In genomic region chr5:109468737-109469420, GRCh38 we compare ENCODE assay signal across 8 cellular contexts. TPM values are rescaled to one million over a fixed set of nuclear protein-coding genes. Genes with fewer than 3 reads are reported as not detected.
DNase-seq lines count a peak whose midpoint lies in the region; ATAC-seq and TF ChIP-seq lines count a peak whose summit lies in the region.

No MANE protein-coding gene starts in this region.

- H3K36me3 ChIP-seq in lung (ENCODE audit: control insufficient read depth in 2 of 2, insufficient read depth in 2 of 2, low read length in 2 of 2): no peaks in the 10 kb centered on the region

- no peaks in the 10 kb centered on the region for H3K9me3 ChIP-seq in lung (ENCODE audit: control insufficient read depth in 2 of 2, insufficient read depth in 1 of 2, low read length in 1 of 2)

- DNase-seq in COR-L47 (lab: John Stamatoyannopoulos, UW) (peak; percentile 98), NCI-H748 (lab: John Stamatoyannopoulos, UW; ENCODE audit: unreplicated experiment) (peak; percentile 96), ecto neural progenitor cell (ENCODE audit: low spot score) (peak; percentile 61), lung (ENCODE audit: low spot score) (peak; percentile 96)
- DNase-seq in activated CD4-positive, alpha-beta T cell treated with anti-CD3 and anti-CD28 coated beads, Interleukin-2, amount 50 U/mL, for 4 hours: peak; percentile 42 to 43
- peak; percentile 25 for DNase-seq in stimulated activated CD8-positive, alpha-beta memory T cell treated with anti-CD3 and anti-CD28 coated beads, Interleukin-12 subunit alpha, Interleukin-12 subunit beta, amount 100 ng/mL, for 24 hours (ENCODE audit: extremely low read depth)

- H3K4me3 ChIP-seq in lung: no peak overlapping the region

- peak; percentile 95 for ATAC-seq in GM19467 (IDR thresholded peaks at IDR 0.05; ENCODE audit: unreplicated experiment)
- ATAC-seq in HG03565 (IDR thresholded peaks at IDR 0.05; ENCODE audit: unreplicated experiment): peak; percentile 96
- peak; percentile 96 for ATAC-seq in lung (ENCODE audit: insufficient read depth, low FRiP score)

- WGBS in lung, 2 donors: 34 to 39% methylated on average over 4 of the region's 4 CpGs

- TF ChIP-seq CTCF in lung (IDR thresholded peaks at IDR 0.05; ENCODE audit: control extremely low read depth, extremely low read depth): peak; percentile 79

- H3K27me3 ChIP-seq in lung (ENCODE audit: control insufficient read depth, insufficient read depth): no peaks in the 10 kb centered on the region

- H3K27ac ChIP-seq in lung (ENCODE audit: low read depth in 1 of 2, low read length in 1 of 2): no peak overlapping the region

- no peaks in the 10 kb centered on the region for H3K4me1 ChIP-seq in lung (ENCODE audit: control insufficient read depth in 2 of 2, insufficient read depth in 2 of 2, low read length in 2 of 2)

RNA-seq across cellular contexts. Expression of gene PJA2, which starts 59.1 kb away (rescaled TPM):
- total RNA-seq in lung: 100 to 1,000 TPM in 1 of 2 donors, 10 to 100 TPM in 1; 70.1 to 148 TPM
- 10 to 100 TPM; 17.5 to 52.5 TPM for polyA plus RNA-seq in lung

Comparison
In these comparisons a context has a peak if more than half of its experiments do, and no peak if none do; other contexts are left out.
1. DNase-seq: peak in every context shown above with its lines; median percentile 98 in COR-L47; 96 in NCI-H748; 96 in lung; 61 in ecto neural progenitor cell; 42 in activated CD4-positive, alpha-beta T cell treated with anti-CD3 and anti-CD28 coated beads, Interleukin-2, amount 50 U/mL, for 4 hours; 25 in stimulated activated CD8-positive, alpha-beta memory T cell treated with anti-CD3 and anti-CD28 coated beads, Interleukin-12 subunit alpha, Interleukin-12 subunit beta, amount 100 ng/mL, for 24 hours.